In the genomic region with DNA sequence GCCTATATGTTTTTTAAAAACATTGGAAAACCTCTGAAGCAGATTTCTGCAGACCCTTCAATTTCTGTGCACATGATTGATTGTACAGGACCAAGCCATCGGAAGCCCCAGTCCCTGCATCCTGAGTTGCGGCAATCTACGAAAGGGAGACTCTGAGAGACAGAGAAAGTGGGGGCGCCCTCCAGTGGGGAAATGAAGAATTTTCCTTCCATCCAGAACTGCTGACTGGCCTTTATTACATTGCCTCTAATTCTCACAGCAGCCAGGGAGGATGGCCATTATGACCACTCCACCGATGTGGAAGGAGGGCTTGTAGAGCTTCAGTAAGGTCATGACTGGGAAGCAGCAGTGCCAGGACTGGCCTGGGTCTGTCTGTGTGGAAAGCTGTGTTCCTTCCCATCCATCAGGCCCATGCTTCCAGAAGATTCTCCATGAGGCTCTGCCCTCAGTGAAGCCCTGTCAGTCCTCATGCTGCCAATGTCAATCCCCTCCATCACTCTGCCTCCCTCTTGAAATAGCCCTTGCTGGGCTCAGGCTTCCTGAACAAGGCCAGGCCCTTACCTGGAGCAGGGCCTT, we compare ENCODE assay signal across 9 cellular contexts. TPM values are rescaled to one million over a fixed set of nuclear protein-coding genes. Genes with fewer than 3 reads are reported as not detected.
DNase-seq lines count a peak whose midpoint lies in the region; ATAC-seq, FAIRE-seq and TF ChIP-seq lines count a peak whose summit lies in the region.
"Had no signal": no experiment of that assay in that cellular context is flagged by ENCODE, and none has a peak within 500 bp of the region (broad histone marks: within the 10 kb centered on the region; RNA-seq: fewer than 3 reads in every experiment).

No MANE protein-coding gene starts in this region.

- no peaks in the 10 kb centered on the region for H3K9me3 Mint-ChIP-seq in activated naive CD8-positive, alpha-beta T cell treated with anti-CD3 and anti-CD28 coated beads, Interleukin-2, amount 10 ng/mL, durations not matched to agents 7 days and 5 days

- H3K36me3 Mint-ChIP-seq in activated naive CD8-positive, alpha-beta T cell treated with anti-CD3 and anti-CD28 coated beads, Interleukin-2, amount 10 ng/mL, durations not matched to agents 7 days and 5 days = no peaks in the 10 kb centered on the region

- H3K27ac Mint-ChIP-seq in activated naive CD8-positive, alpha-beta T cell treated with anti-CD3 and anti-CD28 coated beads, Interleukin-2, amount 10 ng/mL, durations not matched to agents 7 days and 5 days = no peak overlapping the region

- no peaks in the 10 kb centered on the region for H3K4me1 ChIP-seq in left ventricle myocardium inferior
- no peaks in the 10 kb centered on the region for H3K4me1 ChIP-seq in small intestine (ENCODE audit: control insufficient read depth in 2 of 2, insufficient read depth in 1 of 2, low read depth in 1 of 2, low read length in 1 of 2)

- POLR2A ChIA-PET in activated naive CD8-positive, alpha-beta T cell treated with anti-CD3 and anti-CD28 coated beads, Interleukin-2, amount 10 ng/mL, durations not matched to agents 7 days and 5 days (lab: Charles Lee) = no interaction called here

- no peaks in the 10 kb centered on the region for H3K36me3 ChIP-seq in left ventricle myocardium inferior
- H3K36me3 ChIP-seq in small intestine (ENCODE audit: control insufficient read depth in 2 of 2, insufficient read depth in 2 of 2, low read length in 2 of 2) = no peaks in the 10 kb centered on the region

- H3K4me1 Mint-ChIP-seq in activated naive CD8-positive, alpha-beta T cell treated with anti-CD3 and anti-CD28 coated beads, Interleukin-2, amount 10 ng/mL, durations not matched to agents 7 days and 5 days = no peaks in the 10 kb centered on the region

- H3K27me3 ChIP-seq in left ventricle myocardium inferior (ENCODE audit: low read depth) = peaks cover 90% of the 10 kb centered on the region
- H3K27me3 ChIP-seq in small intestine (ENCODE audit: control insufficient read depth in 2 of 2, insufficient read depth in 2 of 2, low read length in 2 of 2) = peaks cover 0 to 6% of the 10 kb centered on the region in 2 donors

- FAIRE-seq in small intestine (lab: Jason Lieb, UNC) = no peak

- H3K9me3 ChIP-seq in left ventricle myocardium inferior (replicated peaks) = no peaks in the 10 kb centered on the region
- no peaks in the 10 kb centered on the region for H3K9me3 ChIP-seq in small intestine (ENCODE audit: control insufficient read depth, low read depth)

- H3K4me3 Mint-ChIP-seq in activated naive CD8-positive, alpha-beta T cell treated with anti-CD3 and anti-CD28 coated beads, Interleukin-2, amount 10 ng/mL, durations not matched to agents 7 days and 5 days = no peak overlapping the region

- intact Hi-C loops in left ventricle myocardium inferior (cut with micrococcal nuclease) = no loop called here

- peak; percentile 88 for ATAC-seq in activated naive CD8-positive, alpha-beta T cell treated with anti-CD3 and anti-CD28 coated beads, Interleukin-2, amount 10 ng/mL, durations not matched to agents 7 days and 5 days (ENCODE audit: low read depth)
- no peak for ATAC-seq in HG03571 (IDR thresholded peaks at IDR 0.05; ENCODE audit: unreplicated experiment)

- peak; percentile 62 for TF ChIP-seq CTCF in left ventricle myocardium inferior (IDR thresholded peaks at IDR 0.05; ENCODE audit: borderline replicate concordance)

- H3K27ac ChIP-seq in left ventricle myocardium inferior (replicated peaks) (no peak overlapping the region), small intestine (ENCODE audit: low read depth in 1 of 2, low read length in 1 of 2) (no peak overlapping the region)

- DNase-seq in SIG-M5 treated with dmso at 0.1 percent for 504 hours (lab: John Stamatoyannopoulos, UW; ENCODE audit: unreplicated experiment) (peak; percentile 64), SIG-M5 (lab: John Stamatoyannopoulos, UW) (no peak), M059J (ENCODE audit: low read depth) (peak; percentile 64), SW 1271 (lab: John Stamatoyannopoulos, UW) (peak; percentile 12 to 42), left ventricle myocardium inferior (no peak), small intestine (peak; percentile 65)
- peak; percentile 65 for DNase-seq in activated naive CD8-positive, alpha-beta T cell treated with anti-CD3 and anti-CD28 coated beads, Interleukin-2, amount 10 ng/mL, durations not matched to agents 7 days and 5 days

- 8 to 10% (median 9%) methylated on average over 5 of the region's 5 CpGs for WGBS in small intestine, 3 donors

- H3K4me3 ChIP-seq in left ventricle myocardium inferior (no peak overlapping the region), small intestine (ENCODE audit: low read depth in 1 of 2, low read length in 2 of 2) (no peak overlapping the region)

- H3K27me3 Mint-ChIP-seq in activated naive CD8-positive, alpha-beta T cell treated with anti-CD3 and anti-CD28 coated beads, Interleukin-2, amount 10 ng/mL, durations not matched to agents 7 days and 5 days = peaks cover 34% of the 10 kb centered on the region

RNA-seq across cellular contexts. Expression of gene RESP18, which starts 20.0 kb away (rescaled TPM):
- total RNA-seq in M059J (2014; rRNA removed; shearing (Covaris generic)) = not detected in 2 replicates
- total RNA-seq in activated naive CD8-positive, alpha-beta T cell treated with anti-CD3 and anti-CD28 coated beads, Interleukin-2, amount 10 ng/mL, durations not matched to agents 7 days and 5 days = not detected
- total RNA-seq in left ventricle myocardium inferior = not detected
- under 1 TPM in 1 of 3 donors, not detected in 2; 0.28 TPM for polyA plus RNA-seq in small intestine
- total RNA-seq: skeletal muscle tissue had no signal

RNA-seq across cellular contexts. Expression of gene DNPEP, which starts 35.2 kb away (rescaled TPM):
- total RNA-seq in M059J (2014; rRNA removed; shearing (Covaris generic)) = 75.8 and 88.2 TPM in 2 replicates
- total RNA-seq in activated naive CD8-positive, alpha-beta T cell treated with anti-CD3 and anti-CD28 coated beads, Interleukin-2, amount 10 ng/mL, durations not matched to agents 7 days and 5 days = 10 to 100 TPM; 63.2 to 69.0 TPM
- 73.0 TPM for total RNA-seq in left ventricle myocardium inferior
- 100 to 1,000 TPM in 2 of 3 donors, 10 to 100 TPM in 1; 98.2 to 200 (median 187) TPM for polyA plus RNA-seq in small intestine

RNA-seq across cellular contexts. Expression of gene PTPRN, which starts 43.3 kb away (rescaled TPM):
- 1.1 and 1.7 TPM in 2 replicates for total RNA-seq in M059J (2014; rRNA removed; shearing (Covaris generic))
- total RNA-seq in activated naive CD8-positive, alpha-beta T cell treated with anti-CD3 and anti-CD28 coated beads, Interleukin-2, amount 10 ng/mL, durations not matched to agents 7 days and 5 days = not detected
- total RNA-seq in left ventricle myocardium inferior = 0.11 TPM
- polyA plus RNA-seq in small intestine = 1 to 10 TPM in 2 of 3 donors, not detected in 1; 1.6 to 9.4 TPM
- total RNA-seq: skeletal muscle tissue had no signal

Comparison
In these comparisons a context has a peak if more than half of its experiments do, and no peak if none do; other contexts are left out.
1. DNase-seq: peak in SIG-M5 treated with dmso at 0.1 percent for 504 hours (single experiment), M059J (single experiment), SW 1271 (2 of 2), activated naive CD8-positive, alpha-beta T cell treated with anti-CD3 and anti-CD28 coated beads, Interleukin-2, amount 10 ng/mL, durations not matched to agents 7 days and 5 days (single experiment) and small intestine (single experiment); none in SIG-M5 (single experiment) and left ventricle myocardium inferior (single experiment).